Comparison of ENCODE assay signal across 12 cellular contexts in genomic region chr11:118319031-118319814, GRCh38. TPM values are rescaled to one million over a fixed set of nuclear protein-coding genes. Genes with fewer than 3 reads are reported as not detected.
DNase-seq lines count a peak whose midpoint lies in the region; ATAC-seq and TF ChIP-seq lines count a peak whose summit lies in the region.
"Had no signal": no experiment of that assay in that cellular context is flagged by ENCODE, and none has a peak within 500 bp of the region (broad histone marks: within the 10 kb centered on the region; RNA-seq: fewer than 3 reads in every experiment).

No MANE protein-coding gene starts in this region.

- H3K9me3 Mint-ChIP-seq in CD8-positive, alpha-beta T cell = no peaks in the 10 kb centered on the region
- H3K9me3 Mint-ChIP-seq in activated B cell treated with CpG ODN at 0.5 μM for 24 hours (no peaks in the 10 kb centered on the region), MCF 10A (ENCODE audit: unreplicated experiment) (no peaks in the 10 kb centered on the region)
- H3K9me3 Mint-ChIP-seq in naive thymus-derived CD8-positive, alpha-beta T cell = peaks cover 0 to 17% (median 0%) of the 10 kb centered on the region in 9 donors

- H3K4me3 Mint-ChIP-seq in CD8-positive, alpha-beta T cell = peak overlapping the region; percentile 23
- H3K4me3 Mint-ChIP-seq in activated B cell treated with CpG ODN at 0.5 μM for 24 hours = no peak overlapping the region
- peak overlapping the region in 9 of 10 donors; percentile 37 to 86 (median 55) for H3K4me3 Mint-ChIP-seq in naive thymus-derived CD8-positive, alpha-beta T cell
- no peak overlapping the region for H3K4me3 Mint-ChIP-seq in MCF 10A (ENCODE audit: unreplicated experiment)

- H3K27ac ChIP-seq in CD8-positive, alpha-beta T cell (ENCODE audit: low read depth, low read length) = no peak overlapping the region
- H3K27ac ChIP-seq: SJCRH30 had no signal

- POLR2A ChIA-PET in CD8-positive, alpha-beta T cell (lab: Charles Lee) = no interaction called here
- POLR2A ChIA-PET in activated B cell treated with CpG ODN at 0.5 μM for 24 hours (lab: Charles Lee) (no interaction called here), MCF 10A (lab: Yijun Ruan, JAX) (interaction anchor here (0.7 kb wide), 1 partner anchor 28 kb away, joined by 3 read pairs; no protein-coding TSS in a partner anchor)
- POLR2A ChIA-PET in naive thymus-derived CD8-positive, alpha-beta T cell (lab: Charles Lee) = interaction anchor here (5.9 kb wide), 1 partner anchor 14 kb away, joined by 33 read pairs; the partner anchor contains the start of gene CD3E

- H3K9ac ChIP-seq in Loucy (ENCODE audit: low read depth, low read length, poor library complexity, severe bottlenecking) = no peak overlapping the region

- H2AFZ ChIP-seq in Loucy (ENCODE audit: low read length) = no peak overlapping the region

- no peak for DNase-seq in CD8-positive, alpha-beta T cell
- DNase-seq in activated B cell treated with CpG ODN at 0.5 μM for 24 hours (no peak), MCF 10A (ENCODE audit: unreplicated experiment) (no peak)
- no peak for DNase-seq in naive thymus-derived CD8-positive, alpha-beta T cell
- DNase-seq in effector CD4-positive, alpha-beta T cell = no peak
- DNase-seq: aorta, DMS153, NCI-H510A treated with DMSO at 0.1 percent for 48 hours, SJCRH30 had no signal

- no peak overlapping the region for H3K4me3 ChIP-seq in CD8-positive, alpha-beta T cell (ENCODE audit: low read depth, low read length)
- H3K4me3 ChIP-seq in Loucy (ENCODE audit: low read length, poor library complexity, severe bottlenecking) = no peak overlapping the region
- H3K4me3 ChIP-seq: SJCRH30 had no signal

- no peaks in the 10 kb centered on the region for H3K9me2 ChIP-seq in Loucy (replicated peaks; ENCODE audit: low read depth, low read length)

- H3K4me1 ChIP-seq in CD8-positive, alpha-beta T cell (ENCODE audit: insufficient read depth, low read length) = peaks cover 75% of the 10 kb centered on the region
- peaks cover 60% of the 10 kb centered on the region for H3K4me1 ChIP-seq in Loucy (ENCODE audit: insufficient read depth, low read length, poor library complexity, severe bottlenecking)

- intact Hi-C loops in CD8-positive, alpha-beta T cell (cut with DNase I, micrococcal nuclease) = no loop called here
- intact Hi-C loops in activated B cell treated with CpG ODN at 0.5 μM for 24 hours (cut with micrococcal nuclease) = no loop called here
- intact Hi-C loops in MCF 10A (cut with micrococcal nuclease) = no loop called here

- H3K36me3 Mint-ChIP-seq in CD8-positive, alpha-beta T cell = peaks cover 44% of the 10 kb centered on the region
- H3K36me3 Mint-ChIP-seq in activated B cell treated with CpG ODN at 0.5 μM for 24 hours (ENCODE audit: low read depth) (no peaks in the 10 kb centered on the region), MCF 10A (ENCODE audit: insufficient read depth, unreplicated experiment) (no peaks in the 10 kb centered on the region)
- H3K36me3 Mint-ChIP-seq in naive thymus-derived CD8-positive, alpha-beta T cell = peaks cover under 1 to 29% (median 23%) of the 10 kb centered on the region in 3 donors

- H3F3A ChIP-seq in Loucy (ENCODE audit: low read depth) = peaks cover 10% of the 10 kb centered on the region

- CTCF ChIA-PET in CD8-positive, alpha-beta T cell (lab: Charles Lee) = interaction anchor here (0.6 to 1.5 kb wide), 4 partner anchors 10 to 369 kb away, joined by 3 to 6 read pairs (median 3); partner anchors contain the start of gene UBE4A
- CTCF ChIA-PET in activated B cell treated with CpG ODN at 0.5 μM for 24 hours (lab: Charles Lee) = no interaction called here
- CTCF ChIA-PET in MCF 10A (lab: Yijun Ruan, JAX) = interaction anchor here (0.6 kb wide), 1 partner anchor 167 kb away, joined by 4 read pairs; no protein-coding TSS in a partner anchor

- H3K4me1 Mint-ChIP-seq in CD8-positive, alpha-beta T cell (ENCODE audit: low read depth) = peaks cover 86% of the 10 kb centered on the region
- H3K4me1 Mint-ChIP-seq in activated B cell treated with CpG ODN at 0.5 μM for 24 hours (peaks cover 82% of the 10 kb centered on the region), MCF 10A (ENCODE audit: insufficient read depth, unreplicated experiment) (peaks cover 13% of the 10 kb centered on the region)
- peaks cover 47 to 90% (median 88%) of the 10 kb centered on the region in 4 donors for H3K4me1 Mint-ChIP-seq in naive thymus-derived CD8-positive, alpha-beta T cell

- no peak for ATAC-seq in CD8-positive, alpha-beta T cell
- ATAC-seq in activated B cell treated with CpG ODN at 0.5 μM for 24 hours (ENCODE audit: low read depth) (no peak), HG02840 (IDR thresholded peaks at IDR 0.05; ENCODE audit: low FRiP score, unreplicated experiment) (no peak), HG03175 (IDR thresholded peaks at IDR 0.05; ENCODE audit: unreplicated experiment) (no peak)
- ATAC-seq in naive thymus-derived CD8-positive, alpha-beta T cell = no peak

- peak overlapping the region; percentile 41 for H3K4me2 ChIP-seq in Loucy (ENCODE audit: low read depth, low read length, poor library complexity, severe bottlenecking)

- no peaks in the 10 kb centered on the region for H4K20me1 ChIP-seq in Loucy (ENCODE audit: insufficient read depth, low read length, poor library complexity, severe bottlenecking)

- H3K9me3 ChIP-seq in CD8-positive, alpha-beta T cell (ENCODE audit: low read length) = no peaks in the 10 kb centered on the region
- H3K9me3 ChIP-seq in Loucy (ENCODE audit: insufficient read depth, low read depth, low read length) = no peaks in the 10 kb centered on the region
- H3K9me3 ChIP-seq: SJCRH30 had no signal

- peaks cover 16% of the 10 kb centered on the region for H3K36me3 ChIP-seq in CD8-positive, alpha-beta T cell (ENCODE audit: insufficient read depth, low read length)
- H3K36me3 ChIP-seq in Loucy (ENCODE audit: insufficient read depth, low read length) = peaks cover 8% of the 10 kb centered on the region
- H3K36me3 ChIP-seq: SJCRH30 had no signal

- H3K27ac Mint-ChIP-seq in CD8-positive, alpha-beta T cell = peak overlapping the region; percentile 88
- H3K27ac Mint-ChIP-seq in activated B cell treated with CpG ODN at 0.5 μM for 24 hours (peak overlapping the region; percentile 66), MCF 10A (ENCODE audit: low read depth, unreplicated experiment) (no peak overlapping the region)
- H3K27ac Mint-ChIP-seq in naive thymus-derived CD8-positive, alpha-beta T cell = peak overlapping the region; percentile 91 to 99 (median 98)

- BruUV-seq in MCF 10A (replicated peaks; lab: Mats Ljungman, UMichigan) = no TSS peak

- no peak for TF ChIP-seq CTCF in CD8-positive, alpha-beta T cell (IDR thresholded peaks at IDR 0.05)
- TF ChIP-seq CTCF in Loucy (conservative IDR thresholded peaks at IDR 0.05; ENCODE audit: low read length) (no peak), activated B cell treated with CpG ODN at 0.5 μM for 24 hours (IDR thresholded peaks at IDR 0.05) (no peak), MCF 10A (IDR thresholded peaks at IDR 0.05; ENCODE audit: unreplicated experiment) (no peak)

- H3K79me2 ChIP-seq in Loucy (ENCODE audit: insufficient read depth, low read length) = no peaks in the 10 kb centered on the region

- H3K27me3 Mint-ChIP-seq in CD8-positive, alpha-beta T cell (ENCODE audit: low read depth) = no peaks in the 10 kb centered on the region
- H3K27me3 Mint-ChIP-seq in activated B cell treated with CpG ODN at 0.5 μM for 24 hours (no peaks in the 10 kb centered on the region), MCF 10A (ENCODE audit: insufficient read depth, unreplicated experiment) (no peaks in the 10 kb centered on the region)
- no peaks in the 10 kb centered on the region for H3K27me3 Mint-ChIP-seq in naive thymus-derived CD8-positive, alpha-beta T cell

- no peaks in the 10 kb centered on the region for H3K27me3 ChIP-seq in CD8-positive, alpha-beta T cell (ENCODE audit: insufficient read depth, low read length)
- H3K27me3 ChIP-seq in Loucy (ENCODE audit: insufficient read depth, low read length, poor library complexity, severe bottlenecking) = no peaks in the 10 kb centered on the region
- H3K27me3 ChIP-seq: SJCRH30 had no signal

RNA-seq across cellular contexts. Expression of gene CD3E, which starts 14.7 kb away (rescaled TPM):
- 100 to 1,000 TPM; 413 to 436 TPM for total RNA-seq in CD8-positive, alpha-beta T cell
- total RNA-seq in activated B cell treated with CpG ODN at 0.5 μM for 24 hours (0.59 and 0.95 TPM in 2 replicates), MCF 10A (2022) (not detected in 2 replicates)
- 100 to 1,000 TPM; 564 to 620 TPM for total RNA-seq in naive thymus-derived CD8-positive, alpha-beta T cell
- 1,000 to 10,000 TPM in 1 of 3 donors, 100 to 1,000 TPM in 2; 811 to 1,213 (median 948) TPM for polyA plus RNA-seq in naive thymus-derived CD8-positive, alpha-beta T cell
- total RNA-seq: SJCRH30 had no signal

RNA-seq across cellular contexts. Expression of gene CD3D, which starts 23.3 kb away (rescaled TPM):
- total RNA-seq in CD8-positive, alpha-beta T cell = 100 to 1,000 TPM; 244 to 265 TPM
- total RNA-seq in activated B cell treated with CpG ODN at 0.5 μM for 24 hours (1.8 TPM in 1 of 2 replicates, not detected in the other), MCF 10A (2022) (not detected in 2 replicates)
- 100 to 1,000 TPM; 355 to 362 TPM for total RNA-seq in naive thymus-derived CD8-positive, alpha-beta T cell
- polyA plus RNA-seq in naive thymus-derived CD8-positive, alpha-beta T cell = 1,000 to 10,000 TPM; 1,161 to 1,259 (median 1,215) TPM
- total RNA-seq: SJCRH30 had no signal

RNA-seq across cellular contexts. Expression of gene CD3G, which starts 24.9 kb away (rescaled TPM):
- 10 to 100 TPM; 88.8 to 98.6 TPM for total RNA-seq in CD8-positive, alpha-beta T cell
- total RNA-seq in activated B cell treated with CpG ODN at 0.5 μM for 24 hours (0.20 TPM in 1 of 2 replicates, not detected in the other), MCF 10A (2022) (not detected in 2 replicates)
- 100 to 1,000 TPM; 202 to 209 TPM for total RNA-seq in naive thymus-derived CD8-positive, alpha-beta T cell
- 100 to 1,000 TPM; 397 to 400 (median 397) TPM for polyA plus RNA-seq in naive thymus-derived CD8-positive, alpha-beta T cell
- total RNA-seq: SJCRH30 had no signal
- polyA plus RNA-seq: aorta had no signal

RNA-seq across cellular contexts. Expression of gene UBE4A, which starts 40.2 kb away (rescaled TPM):
- total RNA-seq in CD8-positive, alpha-beta T cell = 10 to 100 TPM; 53.7 to 57.5 TPM
- total RNA-seq in activated B cell treated with CpG ODN at 0.5 μM for 24 hours (28.4 and 34.2 TPM in 2 replicates), MCF 10A (2022) (41.0 and 47.7 TPM in 2 replicates)
- 10 to 100 TPM; 48.7 to 52.8 TPM for total RNA-seq in naive thymus-derived CD8-positive, alpha-beta T cell
- polyA plus RNA-seq in naive thymus-derived CD8-positive, alpha-beta T cell = 10 to 100 TPM; 20.7 to 31.0 (median 24.3) TPM

RNA-seq across cellular contexts. Expression of gene MPZL2, which starts 55.1 kb away (rescaled TPM):
- total RNA-seq in CD8-positive, alpha-beta T cell = 1 to 10 TPM; 1.2 to 1.4 TPM
- 0.29 TPM in 1 of 2 replicates, not detected in the other for total RNA-seq in activated B cell treated with CpG ODN at 0.5 μM for 24 hours
- 1 to 10 TPM; 2.8 to 3.1 TPM for total RNA-seq in naive thymus-derived CD8-positive, alpha-beta T cell
- 1 to 10 TPM in 2 of 3 donors, under 1 TPM in 1; 0.94 to 3.1 (median 1.2) TPM for polyA plus RNA-seq in naive thymus-derived CD8-positive, alpha-beta T cell
- 7.0 and 13.7 TPM in 2 replicates for total RNA-seq in MCF 10A (2022)
- total RNA-seq: SJCRH30 had no signal

Comparison
In these comparisons a context has a peak if more than half of its experiments do, and no peak if none do; other contexts are left out.
1. H3K4me3 Mint-ChIP-seq: peak in CD8-positive, alpha-beta T cell (single experiment) and naive thymus-derived CD8-positive, alpha-beta T cell (9 of 10); none in activated B cell treated with CpG ODN at 0.5 μM for 24 hours (single experiment) and MCF 10A (single experiment).
2. RNA of gene CD3E, which starts 14.7 kb away (total RNA-seq): 564 to 620 TPM in naive thymus-derived CD8-positive, alpha-beta T cell and 413 to 436 TPM in CD8-positive, alpha-beta T cell; 0.59 to 0.95 TPM in activated B cell treated with CpG ODN at 0.5 μM for 24 hours and not detected in MCF 10A; every median in the first group is over 100 times any median in the second.
3. RNA of gene CD3D, which starts 23.3 kb away (total RNA-seq): 355 to 362 TPM in naive thymus-derived CD8-positive, alpha-beta T cell and 244 to 265 TPM in CD8-positive, alpha-beta T cell; 1.8 TPM in activated B cell treated with CpG ODN at 0.5 μM for 24 hours and not detected in MCF 10A; every median in the first group is over 10 times any median in the second.
4. RNA of gene CD3G, which starts 24.9 kb away (total RNA-seq): 202 to 209 TPM in naive thymus-derived CD8-positive, alpha-beta T cell and 88.8 to 98.6 TPM in CD8-positive, alpha-beta T cell; 0.20 TPM in activated B cell treated with CpG ODN at 0.5 μM for 24 hours and not detected in MCF 10A; every median in the first group is over 10 times any median in the second.
5. POLR2A ChIA-PET loops: an anchor here in naive thymus-derived CD8-positive, alpha-beta T cell (5.9 kb wide) and MCF 10A (0.7 kb wide); none called in CD8-positive, alpha-beta T cell and activated B cell treated with CpG ODN at 0.5 μM for 24 hours.